ENCODE assay signal across 25 cellular contexts in genomic region chr4:135239964-135240363, GRCh38.
"Had no signal": no experiment of that assay in that cellular context is flagged by ENCODE, and none has a peak within 500 bp of the region (broad histone marks: within the 10 kb centered on the region; RNA-seq: fewer than 3 reads in every experiment).

No MANE protein-coding gene starts in this region.

- H3K9me3 ChIP-seq: ascending aorta had no signal

- H3K4me1 ChIP-seq: ascending aorta had no signal

- H3K4me3 ChIP-seq: ascending aorta, cardiac muscle cell had no signal

- H3K36me3 ChIP-seq: ascending aorta, cardiac muscle cell had no signal

- FAIRE-seq: TTC549 had no signal

- H3K27ac ChIP-seq: ascending aorta, cardiac muscle cell had no signal

- ATAC-seq: activated CD8-positive, alpha-beta T cell treated with anti-CD3 and anti-CD28 coated beads for 36 hours; activated T-cell treated with anti-CD3 and anti-CD28 coated beads, Interleukin-2, amount 50 U/mL, for 72 hours; activated T-helper 17 cell treated with anti-CD3 and anti-CD28 coated beads, Interleukin-2, amount 50 U/mL, for 72 hours; Panc1 had no signal

- H3K27me3 ChIP-seq: ascending aorta, cardiac muscle cell had no signal

- DNase-seq: activated CD4-positive, alpha-beta T cell treated with anti-CD3 and anti-CD28 coated beads, Interleukin-2, amount 10 ng/mL, durations not matched to agents 24 days and 14 days; activated CD4-positive, alpha-beta T cell treated with anti-CD3 and anti-CD28 coated beads, Interleukin-2, amount 50 U/mL, for 4 hours; activated CD8-positive, alpha-beta T cell treated with anti-CD3 and anti-CD28 coated beads for 36 hours; activated effector memory CD4-positive, alpha-beta T cell treated with anti-CD3 and anti-CD28 coated beads, Interleukin-2, amount 50 U/mL, for 16 hours; activated naive CD4-positive, alpha-beta T cell; activated naive CD4-positive, alpha-beta T cell treated with anti-CD3 and anti-CD28 coated beads, Interleukin-2, amount 50 U/mL, for 16 hours; activated naive CD8-positive, alpha-beta T cell treated with anti-CD3 and anti-CD28 coated beads for 36 hours; activated T-cell treated with anti-CD3 and anti-CD28 coated beads, Interleukin-2, amount 50 U/mL, for 1 hour; activated T-cell treated with anti-CD3 and anti-CD28 coated beads, Interleukin-2, amount 50 U/mL, for 72 hours; NCI-H1105; NCI-H1417 treated with DMSO at 0.1 percent for 48 hours; NCI-H187 treated with DMSO at 0.1 percent for 48 hours; NCI-H2081; NCI-H2171 treated with DMSO at 0.1 percent for 48 hours; NCI-H2227 treated with DMSO at 0.1 percent for 48 hours; NCI-H446 treated with DMSO at 0.1 percent for 48 hours; NCI-H524; NCI-H69; RPMI8226; SIG-M5 had no signal
